In the genomic region with DNA sequence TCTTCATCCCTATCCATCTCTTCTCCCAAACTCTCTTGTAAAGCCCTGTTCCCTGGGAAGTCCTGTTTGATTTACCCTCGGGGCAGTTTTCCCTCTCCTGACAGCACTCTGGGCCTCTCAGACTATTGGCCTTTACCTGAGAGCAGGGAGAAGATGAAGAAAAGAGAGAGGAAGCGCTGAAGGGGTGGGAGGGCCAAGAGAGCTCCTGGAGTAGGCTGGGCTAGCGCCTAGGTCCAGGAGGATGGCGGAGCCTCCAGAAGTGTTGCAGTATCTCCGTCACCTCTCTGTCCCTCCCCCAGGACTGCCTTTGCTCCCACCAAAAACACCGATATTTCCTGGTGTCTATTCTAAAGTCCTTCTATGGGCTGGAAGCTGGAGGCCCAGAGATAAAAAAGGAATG, we compare ENCODE assay signal across 27 cellular contexts. TPM values are rescaled to one million over a fixed set of nuclear protein-coding genes. Genes with fewer than 3 reads are reported as not detected.
DNase-seq lines count a peak whose midpoint lies in the region; ATAC-seq and TF ChIP-seq lines count a peak whose summit lies in the region.
"Had no signal": no experiment of that assay in that cellular context is flagged by ENCODE, and none has a peak within 500 bp of the region (broad histone marks: within the 10 kb centered on the region; RNA-seq: fewer than 3 reads in every experiment).

No MANE protein-coding gene starts in this region.

- CTCF ChIA-PET in WTC11 (lab: Charles Lee): interaction anchor here (0.8 to 14.6 kb wide), 3 partner anchors 13 to 29 kb away, joined by 4 to 474 read pairs (median 4); a partner anchor contains a TSS

- DNase-seq in ELF-1 (ENCODE audit: low read depth, low spot score) (peak; percentile 40), H7 (peak; percentile 38), WTC11 (ENCODE audit: low spot score) (no peak), mesenteric fat pad (ENCODE audit: low spot score) (peak; percentile 53), H4 (ENCODE audit: low spot score) (no peak), NCI-H2081 (lab: John Stamatoyannopoulos, UW) (no peak)
- DNase-seq: C1 segment of cervical spinal cord; CD4-positive, alpha-beta memory T cell; COR-L47; DMS53; KG1; MG63; NCI-H1694 treated with DMSO at 0.1 percent for 48 hours; NCI-H2081 treated with DMSO at 0.1 percent for 48 hours; NCI-H524; NCI-H82; Right ventricle myocardium superior; RPMI8226; T-cell had no signal

- no peak overlapping the region for H3K4me3 ChIP-seq in H7 (ENCODE audit: insufficient read depth, low read depth, low read length)
- H3K4me3 ChIP-seq: A549, GM12878, MG63, SJSA1 had no signal

- peaks cover 90% of the 10 kb centered on the region for H3K27me3 Mint-ChIP-seq in WTC11 (ENCODE audit: low read depth)

- peak; percentile 38; the same call in 1 of the 2 replicates for ATAC-seq in WTC11
- no peak for ATAC-seq in GM21367 (IDR thresholded peaks at IDR 0.05; ENCODE audit: unreplicated experiment)
- ATAC-seq: A549, GM12878, HepG2, T-cell had no signal

- peaks cover 23% of the 10 kb centered on the region for H3K4me1 Mint-ChIP-seq in WTC11

- no peak overlapping the region for H3K27ac Mint-ChIP-seq in WTC11
- H3K27ac Mint-ChIP-seq: T-cell had no signal

- H3K36me3 ChIP-seq in H7 (replicated peaks; ENCODE audit: control insufficient read depth, insufficient read depth, low read length): no peaks in the 10 kb centered on the region
- H3K36me3 ChIP-seq: MG63, SJSA1 had no signal

- POLR2A ChIA-PET in WTC11 (lab: Charles Lee): no interaction called here

- peaks cover 11% of the 10 kb centered on the region for H3K27me3 ChIP-seq in H7 (ENCODE audit: control insufficient read depth, insufficient read depth, low read length)
- H3K27me3 ChIP-seq: MG63, SJSA1 had no signal

- H3K4me3 Mint-ChIP-seq in WTC11: no peak overlapping the region
- H3K4me3 Mint-ChIP-seq: T-cell had no signal

- no peak for TF ChIP-seq CTCF in WTC11 (IDR thresholded peaks at IDR 0.05)

- no peaks in the 10 kb centered on the region for H3K9me3 Mint-ChIP-seq in WTC11
- H3K9me3 Mint-ChIP-seq: CD4-positive, alpha-beta memory T cell; T-cell had no signal

- H3K36me3 Mint-ChIP-seq in WTC11: no peaks in the 10 kb centered on the region
- H3K36me3 Mint-ChIP-seq: CD4-positive, alpha-beta memory T cell; T-cell had no signal

TF ChIP-seq in WTC11, 78 proteins besides CTCF, POLR2A, EP300 and RAD21 (continues in another document):
- TF ChIP-seq CREB1 (CRISPR knock-in tag; IDR thresholded peaks at IDR 0.05) (no peak), SP1 (CRISPR knock-in tag; conservative IDR thresholded peaks at IDR 0.05) (no peak), ZNF232 (CRISPR knock-in tag; IDR thresholded peaks at IDR 0.05) (no peak), EMX1 (CRISPR knock-in tag; IDR thresholded peaks at IDR 0.05) (no peak), ZNF138 (CRISPR knock-in tag; conservative IDR thresholded peaks at IDR 0.05) (no peak), GABPB1 (CRISPR knock-in tag; IDR thresholded peaks at IDR 0.05) (no peak), FOXK1 (CRISPR knock-in tag; IDR thresholded peaks at IDR 0.05) (no peak), SMAD3 (CRISPR knock-in tag; IDR thresholded peaks at IDR 0.05; ENCODE audit: borderline replicate concordance) (no peak)
- TF ChIP-seq, protein P1, sequence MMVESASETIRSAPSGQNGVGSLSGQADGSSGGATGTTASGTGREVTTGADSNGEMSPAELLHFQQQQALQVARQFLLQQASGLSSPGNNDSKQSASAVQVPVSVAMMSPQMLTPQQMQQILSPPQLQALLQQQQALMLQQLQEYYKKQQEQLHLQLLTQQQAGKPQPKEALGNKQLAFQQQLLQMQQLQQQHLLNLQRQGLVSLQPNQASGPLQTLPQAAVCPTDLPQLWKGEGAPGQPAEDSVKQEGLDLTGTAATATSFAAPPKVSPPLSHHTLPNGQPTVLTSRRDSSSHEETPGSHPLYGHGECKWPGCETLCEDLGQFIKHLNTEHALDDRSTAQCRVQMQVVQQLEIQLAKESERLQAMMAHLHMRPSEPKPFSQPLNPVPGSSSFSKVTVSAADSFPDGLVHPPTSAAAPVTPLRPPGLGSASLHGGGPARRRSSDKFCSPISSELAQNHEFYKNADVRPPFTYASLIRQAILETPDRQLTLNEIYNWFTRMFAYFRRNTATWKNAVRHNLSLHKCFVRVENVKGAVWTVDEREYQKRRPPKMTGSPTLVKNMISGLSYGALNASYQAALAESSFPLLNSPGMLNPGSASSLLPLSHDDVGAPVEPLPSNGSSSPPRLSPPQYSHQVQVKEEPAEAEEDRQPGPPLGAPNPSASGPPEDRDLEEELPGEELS (CRISPR knock-in tag; IDR thresholded peaks at IDR 0.05): no peak
- TF ChIP-seq, protein P2, sequence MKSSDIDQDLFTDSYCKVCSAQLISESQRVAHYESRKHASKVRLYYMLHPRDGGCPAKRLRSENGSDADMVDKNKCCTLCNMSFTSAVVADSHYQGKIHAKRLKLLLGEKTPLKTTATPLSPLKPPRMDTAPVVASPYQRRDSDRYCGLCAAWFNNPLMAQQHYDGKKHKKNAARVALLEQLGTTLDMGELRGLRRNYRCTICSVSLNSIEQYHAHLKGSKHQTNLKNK (CRISPR knock-in tag; IDR thresholded peaks at IDR 0.05): no peak
- TF ChIP-seq, protein P3, sequence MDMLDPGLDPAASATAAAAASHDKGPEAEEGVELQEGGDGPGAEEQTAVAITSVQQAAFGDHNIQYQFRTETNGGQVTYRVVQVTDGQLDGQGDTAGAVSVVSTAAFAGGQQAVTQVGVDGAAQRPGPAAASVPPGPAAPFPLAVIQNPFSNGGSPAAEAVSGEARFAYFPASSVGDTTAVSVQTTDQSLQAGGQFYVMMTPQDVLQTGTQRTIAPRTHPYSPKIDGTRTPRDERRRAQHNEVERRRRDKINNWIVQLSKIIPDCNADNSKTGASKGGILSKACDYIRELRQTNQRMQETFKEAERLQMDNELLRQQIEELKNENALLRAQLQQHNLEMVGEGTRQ (CRISPR knock-in tag; IDR thresholded peaks at IDR 0.05): no peak
- TF ChIP-seq, protein P4, sequence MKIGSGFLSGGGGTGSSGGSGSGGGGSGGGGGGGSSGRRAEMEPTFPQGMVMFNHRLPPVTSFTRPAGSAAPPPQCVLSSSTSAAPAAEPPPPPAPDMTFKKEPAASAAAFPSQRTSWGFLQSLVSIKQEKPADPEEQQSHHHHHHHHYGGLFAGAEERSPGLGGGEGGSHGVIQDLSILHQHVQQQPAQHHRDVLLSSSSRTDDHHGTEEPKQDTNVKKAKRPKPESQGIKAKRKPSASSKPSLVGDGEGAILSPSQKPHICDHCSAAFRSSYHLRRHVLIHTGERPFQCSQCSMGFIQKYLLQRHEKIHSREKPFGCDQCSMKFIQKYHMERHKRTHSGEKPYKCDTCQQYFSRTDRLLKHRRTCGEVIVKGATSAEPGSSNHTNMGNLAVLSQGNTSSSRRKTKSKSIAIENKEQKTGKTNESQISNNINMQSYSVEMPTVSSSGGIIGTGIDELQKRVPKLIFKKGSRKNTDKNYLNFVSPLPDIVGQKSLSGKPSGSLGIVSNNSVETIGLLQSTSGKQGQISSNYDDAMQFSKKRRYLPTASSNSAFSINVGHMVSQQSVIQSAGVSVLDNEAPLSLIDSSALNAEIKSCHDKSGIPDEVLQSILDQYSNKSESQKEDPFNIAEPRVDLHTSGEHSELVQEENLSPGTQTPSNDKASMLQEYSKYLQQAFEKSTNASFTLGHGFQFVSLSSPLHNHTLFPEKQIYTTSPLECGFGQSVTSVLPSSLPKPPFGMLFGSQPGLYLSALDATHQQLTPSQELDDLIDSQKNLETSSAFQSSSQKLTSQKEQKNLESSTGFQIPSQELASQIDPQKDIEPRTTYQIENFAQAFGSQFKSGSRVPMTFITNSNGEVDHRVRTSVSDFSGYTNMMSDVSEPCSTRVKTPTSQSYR (CRISPR knock-in tag; IDR thresholded peaks at IDR 0.05): no peak
- TF ChIP-seq, protein P5, sequence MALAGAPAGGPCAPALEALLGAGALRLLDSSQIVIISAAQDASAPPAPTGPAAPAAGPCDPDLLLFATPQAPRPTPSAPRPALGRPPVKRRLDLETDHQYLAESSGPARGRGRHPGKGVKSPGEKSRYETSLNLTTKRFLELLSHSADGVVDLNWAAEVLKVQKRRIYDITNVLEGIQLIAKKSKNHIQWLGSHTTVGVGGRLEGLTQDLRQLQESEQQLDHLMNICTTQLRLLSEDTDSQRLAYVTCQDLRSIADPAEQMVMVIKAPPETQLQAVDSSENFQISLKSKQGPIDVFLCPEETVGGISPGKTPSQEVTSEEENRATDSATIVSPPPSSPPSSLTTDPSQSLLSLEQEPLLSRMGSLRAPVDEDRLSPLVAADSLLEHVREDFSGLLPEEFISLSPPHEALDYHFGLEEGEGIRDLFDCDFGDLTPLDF (CRISPR knock-in tag; IDR thresholded peaks at IDR 0.05): no peak

RNA-seq across cellular contexts. Expression of a gene that starts 5.7 kb away (rescaled TPM):
- 10.8 and 17.5 TPM in 2 replicates for total RNA-seq in H7 (2014; rRNA removed; shearing (Covaris generic))
- total RNA-seq in WTC11 (2021) (6.4 to 11.2 TPM (median 7.4 TPM) in 3 replicates), mesenteric fat pad (195 TPM)
- total RNA-seq in H4 (2014; rRNA removed; shearing (Covaris generic)): 265 and 375 TPM in 2 replicates

RNA-seq across cellular contexts. Expression of a gene that starts 11.5 kb away (rescaled TPM):
- total RNA-seq in H7 (2014; rRNA removed; shearing (Covaris generic)): not detected in 2 replicates
- not detected in 3 replicates for total RNA-seq in WTC11 (2021)
- total RNA-seq in mesenteric fat pad: not detected
- total RNA-seq in H4 (2014; rRNA removed; shearing (Covaris generic)): 0.06 TPM in 1 of 2 replicates, not detected in the other
- total RNA-seq: Daoy, H1, HT1080, Right ventricle myocardium superior, SJSA1 had no signal

RNA-seq across cellular contexts. Expression of a gene that starts 12.6 kb away (rescaled TPM):
- total RNA-seq in H7 (2014; rRNA removed; shearing (Covaris generic)): 8.3 and 8.7 TPM in 2 replicates
- total RNA-seq in WTC11 (2021): 6.5 to 11.9 TPM (median 6.8 TPM) in 3 replicates
- total RNA-seq in mesenteric fat pad: 46.2 TPM
- total RNA-seq in H4 (2014; rRNA removed; shearing (Covaris generic)): 5.5 and 5.6 TPM in 2 replicates

RNA-seq across cellular contexts. Expression of a gene that starts 41.9 kb away (rescaled TPM):
- 7.6 and 8.7 TPM in 2 replicates for total RNA-seq in H7 (2014; rRNA removed; shearing (Covaris generic))
- total RNA-seq in WTC11 (2021): 3.4 to 7.7 TPM (median 4.1 TPM) in 3 replicates
- total RNA-seq in mesenteric fat pad: 210 TPM
- 18.3 and 20.2 TPM in 2 replicates for total RNA-seq in H4 (2014; rRNA removed; shearing (Covaris generic))

Comparison
In these comparisons a context has a peak if more than half of its experiments do, and no peak if none do; other contexts are left out.
1. DNase-seq: peak in ELF-1 (single experiment), H7 (single experiment) and mesenteric fat pad (single experiment); none in WTC11 (single experiment), H4 (single experiment) and NCI-H2081 (0 of 2).
2. RNA of a gene that starts 5.7 kb away (total RNA-seq): 265 to 375 TPM in H4 and 195 TPM in mesenteric fat pad (single experiment); 10.8 to 17.5 TPM in H7 and 6.4 to 11.2 TPM in WTC11; every median in the first group is over 10 times any median in the second.